1 cellular context compared by ENCODE assay signal in genomic region chr12:70784042-70784668, GRCh38.
TF ChIP-seq lines count a peak whose summit lies in the region.

No MANE protein-coding gene starts in this region.

TF ChIP-seq in H1, 55 proteins besides CTCF, POLR2A, EP300 and RAD21:
- no peak for TF ChIP-seq RNF2 (IDR thresholded peaks at IDR 0.05; ENCODE audit: borderline replicate concordance, low read depth, low read length, missing control alignments, poor library complexity, severe bottlenecking)
- no peak for TF ChIP-seq GTF2F1 (IDR thresholded peaks at IDR 0.05; ENCODE audit: borderline replicate concordance, low read depth, low read length)
- TF ChIP-seq BCL11A (IDR thresholded peaks at IDR 0.05; ENCODE audit: low read depth in 2 of 2, low read length in 2 of 2), result no peak
- no peak for TF ChIP-seq EZH2 (IDR thresholded peaks at IDR 0.05; ENCODE audit: low read depth, low read length, severe bottlenecking)
- no peak for TF ChIP-seq SIX5 (IDR thresholded peaks at IDR 0.05; ENCODE audit: low read depth, low read length)
- TF ChIP-seq RXRA (IDR thresholded peaks at IDR 0.05; ENCODE audit: insufficient read depth, low read depth, low read length), result no peak
- TF ChIP-seq KDM4A (IDR thresholded peaks at IDR 0.05; ENCODE audit: low read depth, low read length, severe bottlenecking), result no peak
- TF ChIP-seq GABPA (IDR thresholded peaks at IDR 0.05; ENCODE audit: borderline replicate concordance, insufficient read depth, low read length), result no peak
- TF ChIP-seq BRCA1 (IDR thresholded peaks at IDR 0.05; ENCODE audit: low read depth, low read length), result no peak
- no peak for TF ChIP-seq MAX (IDR thresholded peaks at IDR 0.05)
- TF ChIP-seq NRF1 (IDR thresholded peaks at IDR 0.05; ENCODE audit: low read depth, low read length), result no peak
- no peak for TF ChIP-seq ATF2 (IDR thresholded peaks at IDR 0.05; ENCODE audit: low read length)
TF ChIP-seq in H1: peak in this region for 0.
